1 cellular context compared by ENCODE assay signal in the genomic region with DNA sequence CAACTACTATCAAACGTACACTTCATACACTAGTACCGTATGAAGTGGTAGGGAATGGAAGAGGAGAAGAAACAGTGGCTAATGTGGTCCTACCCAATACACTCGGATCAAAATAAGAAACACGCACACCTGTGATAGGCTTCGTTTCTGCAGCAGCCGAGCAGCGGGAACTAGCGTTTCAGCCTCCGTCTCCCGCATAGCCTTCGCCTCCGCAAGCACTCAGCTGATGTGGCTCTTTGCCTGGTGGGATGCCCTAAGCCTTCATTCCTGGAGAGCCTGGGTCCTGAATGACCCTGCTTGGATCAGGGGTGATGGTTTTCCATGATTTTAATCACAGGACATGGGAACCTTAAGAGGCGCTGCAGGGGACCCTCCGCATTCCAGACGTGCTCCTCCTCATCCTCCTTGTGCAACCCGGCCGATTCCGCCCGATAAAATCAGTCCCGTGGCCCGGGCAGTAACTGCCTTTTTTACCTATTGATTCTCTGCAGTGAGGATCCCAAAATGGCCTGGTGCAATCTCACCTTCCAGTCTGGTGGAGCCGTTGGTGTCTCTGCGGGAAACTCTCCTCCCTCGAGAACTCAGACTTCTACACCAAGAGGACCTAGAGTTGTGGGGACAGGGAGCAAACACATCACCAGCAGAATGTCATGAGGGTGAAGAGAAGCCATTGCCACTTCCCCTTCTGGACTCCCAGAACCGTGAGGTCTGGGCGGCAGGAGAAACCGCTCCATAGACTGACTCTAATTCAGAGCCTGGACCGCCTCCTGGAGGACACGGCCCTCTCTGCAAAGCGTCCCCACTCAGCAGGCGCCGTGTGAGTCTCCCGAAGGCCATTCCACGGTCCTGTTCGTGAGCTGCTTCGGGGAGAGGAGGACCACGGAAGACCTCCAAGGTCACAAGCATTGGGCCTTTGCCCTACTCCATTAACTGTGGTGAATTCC.
TF ChIP-seq lines count a peak whose summit lies in the region.

No MANE protein-coding gene starts in this region.

TF ChIP-seq in H1, 55 proteins besides CTCF, POLR2A, EP300 and RAD21:
- no peak for TF ChIP-seq CEBPB (IDR thresholded peaks at IDR 0.05; ENCODE audit: low read depth, low read length)
- TF ChIP-seq POLR2AphosphoS5 (IDR thresholded peaks at IDR 0.05; ENCODE audit: low read depth, low read length), result no peak
